In genomic region chr9:133050781-133051180, GRCh38 we compare ENCODE assay signal across 24 cellular contexts. TPM values are rescaled to one million over a fixed set of nuclear protein-coding genes. Genes with fewer than 3 reads are reported as not detected.
DNase-seq lines count a peak whose midpoint lies in the region; ATAC-seq, FAIRE-seq and TF ChIP-seq lines count a peak whose summit lies in the region.
"Had no signal": no experiment of that assay in that cellular context is flagged by ENCODE, and none has a peak within 500 bp of the region (broad histone marks: within the 10 kb centered on the region; RNA-seq: fewer than 3 reads in every experiment).

No MANE protein-coding gene starts in this region.

- WGBS in pancreas, 2 donors, result 36 to 47% methylated on average over 10 of the region's 10 CpGs

- no peak overlapping the region for H3K27ac Mint-ChIP-seq in activated CD4-positive, alpha-beta memory T cell treated with anti-CD3 and anti-CD28 coated beads, Interleukin-2, amount 10 ng/mL, durations not matched to agents 7 days and 5 days
- H3K27ac Mint-ChIP-seq: effector memory CD8-positive, alpha-beta T cell; natural killer cell treated with Interleukin-12 subunit alpha and Interleukin-12 subunit beta and Interleukin-15 and Interleukin-18, amount 100 ng/mL, for 72 hours; T-helper 17 cell had no signal

- no peak for FAIRE-seq in pancreas (lab: Jason Lieb, UNC)

- peak overlapping the region in 2 of 4 donors; percentile 3 to 15 for H3K4me3 ChIP-seq in pancreas
- H3K4me3 ChIP-seq: GM23248, heart right ventricle, SJSA1, smooth muscle cell, thoracic aorta had no signal

- no peak overlapping the region for H3K4me3 Mint-ChIP-seq in activated CD4-positive, alpha-beta memory T cell treated with anti-CD3 and anti-CD28 coated beads, Interleukin-2, amount 10 ng/mL, durations not matched to agents 7 days and 5 days
- H3K4me3 Mint-ChIP-seq: CD14-positive monocyte; effector memory CD8-positive, alpha-beta T cell; natural killer cell treated with Interleukin-12 subunit alpha and Interleukin-12 subunit beta and Interleukin-15 and Interleukin-18, amount 100 ng/mL, for 72 hours; T-helper 17 cell had no signal

- DNase-seq in D341Med (ENCODE audit: low spot score) (peak; percentile 18), NCI-H510A (lab: John Stamatoyannopoulos, UW) (peak; percentile 80), caudate nucleus (lab: John Stamatoyannopoulos, UW) (no peak), pancreas (peak; percentile 81 to 96 (median 93))
- no peak for DNase-seq in activated CD4-positive, alpha-beta memory T cell treated with anti-CD3 and anti-CD28 coated beads, Interleukin-2, amount 10 ng/mL, durations not matched to agents 7 days and 5 days
- DNase-seq in activated CD4-positive, alpha-beta T cell treated with anti-CD3 and anti-CD28 coated beads, Interleukin-2, amount 50 U/mL, for 4 hours, result no peak
- DNase-seq in activated CD4-positive, alpha-beta T cell treated with anti-CD3 and anti-CD28 coated beads, Interleukin-2, amount 50 U/mL, for 1 hour, result no peak
- DNase-seq: central memory CD4-positive, alpha-beta T cell; DND-41; effector memory CD8-positive, alpha-beta T cell; GM23248; heart right ventricle; MM.1S; NCI-H187 treated with DMSO at 0.1 percent for 48 hours; NCI-H526; OCI-M1; stimulated activated CD8-positive, alpha-beta memory T cell treated with anti-CD3 and anti-CD28 coated beads, Interleukin-4, amount 100 ng/mL, for 48 hours; T-helper 17 cell had no signal

- H3K36me3 Mint-ChIP-seq in activated CD4-positive, alpha-beta memory T cell treated with anti-CD3 and anti-CD28 coated beads, Interleukin-2, amount 10 ng/mL, durations not matched to agents 7 days and 5 days (ENCODE audit: low read depth), result peaks cover 39% of the 10 kb centered on the region
- H3K36me3 Mint-ChIP-seq: natural killer cell treated with Interleukin-12 subunit alpha and Interleukin-12 subunit beta and Interleukin-15 and Interleukin-18, amount 100 ng/mL, for 72 hours had no signal

- no peaks in the 10 kb centered on the region for H3K27me3 ChIP-seq in pancreas
- H3K27me3 ChIP-seq: heart right ventricle, SJSA1 had no signal

- H3K4me1 ChIP-seq in pancreas, result peaks cover 16 to 52% (median 42%) of the 10 kb centered on the region in 3 donors

- H3K27ac ChIP-seq in caudate nucleus (ENCODE audit: low read depth, low read length) (peak overlapping the region; percentile 89), pancreas (peak overlapping the region; percentile 28 to 73 (median 68))
- H3K27ac ChIP-seq: GM23248, heart right ventricle, SJSA1, thoracic aorta had no signal

- peak in 1 of 4 donors; percentile 19 for TF ChIP-seq CTCF in pancreas (IDR thresholded peaks at IDR 0.05)

- no peaks in the 10 kb centered on the region for H3K27me3 Mint-ChIP-seq in activated CD4-positive, alpha-beta memory T cell treated with anti-CD3 and anti-CD28 coated beads, Interleukin-2, amount 10 ng/mL, durations not matched to agents 7 days and 5 days
- H3K27me3 Mint-ChIP-seq: effector memory CD8-positive, alpha-beta T cell; natural killer cell treated with Interleukin-12 subunit alpha and Interleukin-12 subunit beta and Interleukin-15 and Interleukin-18, amount 100 ng/mL, for 72 hours; T-helper 17 cell had no signal

- H3K4me1 Mint-ChIP-seq in activated CD4-positive, alpha-beta memory T cell treated with anti-CD3 and anti-CD28 coated beads, Interleukin-2, amount 10 ng/mL, durations not matched to agents 7 days and 5 days, result no peaks in the 10 kb centered on the region
- H3K4me1 Mint-ChIP-seq: CD14-positive monocyte, T-helper 17 cell had no signal

- CTCF ChIA-PET in activated CD4-positive, alpha-beta memory T cell treated with anti-CD3 and anti-CD28 coated beads, Interleukin-2, amount 10 ng/mL, durations not matched to agents 7 days and 5 days (lab: Charles Lee), result interaction anchor here (0.8 to 2.1 kb wide), 5 partner anchors 27 to 99 kb away, joined by 3 to 5 read pairs (median 3); no protein-coding TSS in a partner anchor

- no peaks in the 10 kb centered on the region for H3K9me3 ChIP-seq in pancreas
- H3K9me3 ChIP-seq: heart right ventricle, SJSA1, thoracic aorta had no signal

- ATAC-seq in pancreas (peak; percentile 66 to 75 (median 72)), HG03469 (IDR thresholded peaks at IDR 0.05; ENCODE audit: unreplicated experiment) (no peak)
- ATAC-seq: effector memory CD8-positive, alpha-beta T cell; heart right ventricle; T-helper 17 cell had no signal

- POLR2A ChIA-PET in activated CD4-positive, alpha-beta memory T cell treated with anti-CD3 and anti-CD28 coated beads, Interleukin-2, amount 10 ng/mL, durations not matched to agents 7 days and 5 days (lab: Charles Lee), result no interaction called here

- H3K36me3 ChIP-seq in pancreas, result peaks cover 0 to 16% (median 5%) of the 10 kb centered on the region in 3 donors

- intact Hi-C loops in pancreas (cut with DNase I), result no loop called here

- no peaks in the 10 kb centered on the region for H3K9me3 Mint-ChIP-seq in activated CD4-positive, alpha-beta memory T cell treated with anti-CD3 and anti-CD28 coated beads, Interleukin-2, amount 10 ng/mL, durations not matched to agents 7 days and 5 days
- H3K9me3 Mint-ChIP-seq: CD14-positive monocyte; effector memory CD8-positive, alpha-beta T cell; natural killer cell treated with Interleukin-12 subunit alpha and Interleukin-12 subunit beta and Interleukin-15 and Interleukin-18, amount 100 ng/mL, for 72 hours had no signal

RNA-seq across cellular contexts. Expression of gene CEL, which starts 11.0 kb away (rescaled TPM):
- total RNA-seq in pancreas, result over 10,000 TPM; 11,290 to 24,413 (median 19,239) TPM
- polyA plus RNA-seq in pancreas, result 1,000 to 10,000 TPM; 2,560 to 4,565 TPM
- total RNA-seq in activated CD4-positive, alpha-beta memory T cell treated with anti-CD3 and anti-CD28 coated beads, Interleukin-2, amount 10 ng/mL, durations not matched to agents 7 days and 5 days, result 1 to 10 TPM; 1.1 to 1.4 TPM
- polyA plus RNA-seq: CD14-positive monocyte, GM23248 had no signal

RNA-seq across cellular contexts. Expression of gene GTF3C5, which starts 20.0 kb away (rescaled TPM):
- 10 to 100 TPM; 17.4 to 33.0 (median 23.2) TPM for total RNA-seq in pancreas
- polyA plus RNA-seq in pancreas, result 10 to 100 TPM; 67.2 to 68.5 TPM
- 10 to 100 TPM; 66.8 to 67.3 TPM for total RNA-seq in activated CD4-positive, alpha-beta memory T cell treated with anti-CD3 and anti-CD28 coated beads, Interleukin-2, amount 10 ng/mL, durations not matched to agents 7 days and 5 days

Comparison
In these comparisons a context has a peak if more than half of its experiments do, and no peak if none do; other contexts are left out.
1. DNase-seq: peak in D341Med (single experiment), NCI-H510A (single experiment) and pancreas (6 of 6); none in caudate nucleus (0 of 61), activated CD4-positive, alpha-beta memory T cell treated with anti-CD3 and anti-CD28 coated beads, Interleukin-2, amount 10 ng/mL, durations not matched to agents 7 days and 5 days (single experiment), activated CD4-positive, alpha-beta T cell treated with anti-CD3 and anti-CD28 coated beads, Interleukin-2, amount 50 U/mL, for 4 hours (0 of 2) and activated CD4-positive, alpha-beta T cell treated with anti-CD3 and anti-CD28 coated beads, Interleukin-2, amount 50 U/mL, for 1 hour (single experiment).
2. RNA of gene CEL, which starts 11.0 kb away (total RNA-seq): 11,290 to 24,413 TPM in pancreas; 1.1 to 1.4 TPM in activated CD4-positive, alpha-beta memory T cell treated with anti-CD3 and anti-CD28 coated beads, Interleukin-2, amount 10 ng/mL, durations not matched to agents 7 days and 5 days; every median in the first group is over 1,000 times any median in the second.